Comparison of ENCODE assay signal across 1 cellular context in genomic region chr5:138563340-138564118, GRCh38.
TF ChIP-seq lines count a peak whose summit lies in the region.

No MANE protein-coding gene starts in this region.

TF ChIP-seq in HEK293, 187 proteins besides CTCF, POLR2A, EP300 and RAD21:
- TF ChIP-seq ZFHX2 (tag by site-specific recombination; conservative IDR thresholded peaks at IDR 0.05) = 0 out of 2 replicates have a peak, but pooled peaks have one; percentile 12
- no peak for TF ChIP-seq ZNF239 (tag by site-specific recombination; IDR thresholded peaks at IDR 0.05)
